In genomic region chr11:77396305-77396704, GRCh38 we compare ENCODE assay signal across 22 cellular contexts.
"Had no signal": no experiment of that assay in that cellular context is flagged by ENCODE, and none has a peak within 500 bp of the region (broad histone marks: within the 10 kb centered on the region; RNA-seq: fewer than 3 reads in every experiment).

No MANE protein-coding gene starts in this region.

- H3K27me3 Mint-ChIP-seq: activated CD4-positive, alpha-beta memory T cell treated with anti-CD3 and anti-CD28 coated beads, Interleukin-2, amount 10 ng/mL, durations not matched to agents 7 days and 5 days; activated CD4-positive, alpha-beta T cell treated with anti-CD3 and anti-CD28 coated beads for 36 hours; activated naive CD4-positive, alpha-beta T cell treated with anti-CD3 and anti-CD28 coated beads, Interleukin-2, amount 50 U/mL, for 24 hours had no signal

- H3K9me2 ChIP-seq: SK-N-SH had no signal

- H3K4me3 Mint-ChIP-seq: activated CD4-positive, alpha-beta memory T cell treated with anti-CD3 and anti-CD28 coated beads, Interleukin-2, amount 10 ng/mL, durations not matched to agents 7 days and 5 days; activated CD4-positive, alpha-beta T cell treated with anti-CD3 and anti-CD28 coated beads for 36 hours; activated naive CD4-positive, alpha-beta T cell treated with anti-CD3 and anti-CD28 coated beads, Interleukin-2, amount 50 U/mL, for 24 hours; activated T-cell treated with anti-CD3 and anti-CD28 coated beads, Interleukin-2, amount 50 U/mL, for 72 hours had no signal

- H3K9me3 Mint-ChIP-seq: activated CD4-positive, alpha-beta memory T cell treated with anti-CD3 and anti-CD28 coated beads, Interleukin-2, amount 10 ng/mL, durations not matched to agents 7 days and 5 days; activated naive CD4-positive, alpha-beta T cell treated with anti-CD3 and anti-CD28 coated beads, Interleukin-2, amount 50 U/mL, for 24 hours; activated T-cell treated with anti-CD3 and anti-CD28 coated beads, Interleukin-2, amount 50 U/mL, for 72 hours had no signal

- H3K27ac ChIP-seq: breast epithelium, RWPE1, SJCRH30, VCaP had no signal

- H3K27ac Mint-ChIP-seq: activated CD4-positive, alpha-beta memory T cell treated with anti-CD3 and anti-CD28 coated beads, Interleukin-2, amount 10 ng/mL, durations not matched to agents 7 days and 5 days; activated CD4-positive, alpha-beta T cell treated with anti-CD3 and anti-CD28 coated beads for 36 hours; activated naive CD4-positive, alpha-beta T cell treated with anti-CD3 and anti-CD28 coated beads, Interleukin-2, amount 50 U/mL, for 24 hours; activated T-cell treated with anti-CD3 and anti-CD28 coated beads, Interleukin-2, amount 50 U/mL, for 72 hours had no signal

- H3K4me1 ChIP-seq: breast epithelium, SJCRH30 had no signal

- H3K9me3 ChIP-seq: breast epithelium, Peyer's patch, SJCRH30, SK-N-SH had no signal

- ATAC-seq: activated CD4-positive, alpha-beta T cell treated with anti-CD3 and anti-CD28 coated beads for 36 hours; activated T-cell treated with anti-CD3 and anti-CD28 coated beads, Interleukin-2, amount 50 U/mL, for 72 hours had no signal

- H3K4me3 ChIP-seq: breast epithelium, Peyer's patch, SJCRH30 had no signal

- H3K36me3 ChIP-seq: breast epithelium, Peyer's patch, SJCRH30 had no signal

- H3K9ac ChIP-seq: SK-N-SH had no signal

- H3K4me2 ChIP-seq: SK-N-SH had no signal

- DNase-seq: activated CD4-positive, alpha-beta memory T cell treated with anti-CD3 and anti-CD28 coated beads, Interleukin-2, amount 10 ng/mL, durations not matched to agents 7 days and 5 days; activated CD4-positive, alpha-beta T cell treated with anti-CD3 and anti-CD28 coated beads for 36 hours; activated CD4-positive, alpha-beta T cell treated with anti-CD3 and anti-CD28 coated beads, Interleukin-2, amount 50 U/mL, for 1 hour; activated CD4-positive, CD25-positive, alpha-beta regulatory T cell; activated CD8-positive, alpha-beta memory T cell treated with anti-CD3 and anti-CD28 coated beads, Interleukin-2, amount 50 U/mL, for 4 hours; activated naive CD4-positive, alpha-beta T cell; activated T-cell treated with anti-CD3 and anti-CD28 coated beads, Interleukin-2, amount 50 U/mL, for 72 hours; aorta; caudate nucleus; Kasumi-1; NCI-H1436 treated with DMSO at 0.1 percent for 48 hours; NCI-H187; NCI-H2081; Peyer's patch; Right ventricle myocardium superior; SJCRH30; SK-N-SH; T-helper 1 cell had no signal

- H3K4me1 Mint-ChIP-seq: activated CD4-positive, alpha-beta memory T cell treated with anti-CD3 and anti-CD28 coated beads, Interleukin-2, amount 10 ng/mL, durations not matched to agents 7 days and 5 days had no signal

- H3K27me3 ChIP-seq: breast epithelium, Peyer's patch, SJCRH30 had no signal
